In the genomic region with DNA sequence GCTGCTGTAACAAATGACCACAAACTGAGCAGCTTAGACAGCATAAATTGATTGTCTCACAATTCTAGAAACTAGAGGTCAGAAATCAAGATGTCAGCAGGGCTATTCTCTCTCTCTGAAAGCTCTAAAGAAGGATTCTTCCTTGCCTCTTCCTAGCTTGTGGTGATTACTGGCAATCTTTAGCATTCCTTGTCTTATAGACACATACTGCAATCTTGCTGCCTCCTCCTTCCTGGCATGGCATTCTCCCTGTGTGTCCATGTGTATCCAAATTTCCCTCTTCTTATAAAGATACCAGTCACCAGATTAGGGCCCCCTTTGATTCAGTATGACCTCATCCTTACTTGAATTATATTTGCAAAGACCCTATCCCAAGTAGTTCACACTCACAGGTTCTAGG, we compare ENCODE assay signal across 13 cellular contexts.
DNase-seq lines count a peak whose midpoint lies in the region; ATAC-seq and TF ChIP-seq lines count a peak whose summit lies in the region.
"Had no signal": no experiment of that assay in that cellular context is flagged by ENCODE, and none has a peak within 500 bp of the region (broad histone marks: within the 10 kb centered on the region; RNA-seq: fewer than 3 reads in every experiment).

No MANE protein-coding gene starts in this region.

- H3K27me3 Mint-ChIP-seq in T-helper 2 cell treated with Interferon-gamma antibody and Interleukin-4, amounts not matched to agents 5 μg/mL and 100 μg/mL, for 36 hours (ENCODE audit: low read depth) = no peaks in the 10 kb centered on the region

- peak overlapping the region; percentile 96 for H3K4me3 Mint-ChIP-seq in T-helper 2 cell treated with Interferon-gamma antibody and Interleukin-4, amounts not matched to agents 5 μg/mL and 100 μg/mL, for 36 hours

- no peaks in the 10 kb centered on the region for H4K20me1 ChIP-seq in MM.1S (ENCODE audit: insufficient read depth, low read length)

- H3K36me3 ChIP-seq in MM.1S (replicated peaks; ENCODE audit: insufficient read depth, low read length) (no peaks in the 10 kb centered on the region), neuron (ENCODE audit: insufficient read depth, low read length) (peaks cover 17% of the 10 kb centered on the region)

- peaks cover 9% of the 10 kb centered on the region for H3F3A ChIP-seq in MM.1S (ENCODE audit: insufficient read depth, low read length)

- H3K4me3 ChIP-seq in MM.1S (ENCODE audit: low read length) (no peak overlapping the region), neuron (ENCODE audit: low read length) (peak overlapping the region; percentile 90)

- peaks cover 26% of the 10 kb centered on the region for H3K4me1 Mint-ChIP-seq in T-helper 2 cell treated with Interferon-gamma antibody and Interleukin-4, amounts not matched to agents 5 μg/mL and 100 μg/mL, for 36 hours (ENCODE audit: low read depth)

- H3K9me3 ChIP-seq in MM.1S (replicated peaks; ENCODE audit: insufficient read depth, low read length) (no peaks in the 10 kb centered on the region), neuron (ENCODE audit: low read length) (no peaks in the 10 kb centered on the region)

- no peak for DNase-seq in T-helper 2 cell treated with Interferon-gamma antibody and Interleukin-4, amounts not matched to agents 5 μg/mL and 100 μg/mL, for 36 hours (ENCODE audit: low spot score)
- no peak for DNase-seq in T-helper 2 cell
- DNase-seq in MM.1S = no peak
- peak; percentile 31 for DNase-seq in dedifferentiated amniotic fluid mesenchymal stem cell (ENCODE audit: extremely low spot score)
- DNase-seq in NOMO-1 treated with DMSO at 0.1 percent for 48 hours (lab: John Stamatoyannopoulos, UW; ENCODE audit: unreplicated experiment) = no peak
- DNase-seq in NCI-H2029 treated with DMSO at 0.1 percent for 48 hours (lab: John Stamatoyannopoulos, UW) = no peak
- DNase-seq: activated CD8-positive, alpha-beta memory T cell treated with anti-CD3 and anti-CD28 coated beads, Interleukin-2, amount 50 U/mL, for 48 hours; hippocampal formation; NCI-H226; occipital lobe; stimulated activated CD4-positive, alpha-beta T cell treated with anti-CD3 and anti-CD28 coated beads, Interleukin-4, amount 100 ng/mL, for 24 hours had no signal

- no peak overlapping the region for H3K27ac Mint-ChIP-seq in T-helper 2 cell treated with Interferon-gamma antibody and Interleukin-4, amounts not matched to agents 5 μg/mL and 100 μg/mL, for 36 hours

- TF ChIP-seq CTCF in MM.1S (IDR thresholded peaks at IDR 0.05; ENCODE audit: low read length) = no peak

- H3K36me3 Mint-ChIP-seq in T-helper 2 cell treated with Interferon-gamma antibody and Interleukin-4, amounts not matched to agents 5 μg/mL and 100 μg/mL, for 36 hours (ENCODE audit: low read depth) = peaks cover 24% of the 10 kb centered on the region

- H2AFZ ChIP-seq in MM.1S (ENCODE audit: low read length) (no peak overlapping the region), neuron (ENCODE audit: low read depth, low read length) (no peak overlapping the region)

- peak overlapping the region; percentile 52; the same call in 1 of the 2 replicates for H3K4me2 ChIP-seq in MM.1S (ENCODE audit: low read depth, low read length)

- no peak overlapping the region for H3K27ac ChIP-seq in MM.1S (ENCODE audit: low read length)

- H3K4me1 ChIP-seq in MM.1S (ENCODE audit: low read length) (peaks cover 6% of the 10 kb centered on the region; the same call in 1 of the 2 replicates), neuron (ENCODE audit: insufficient read depth, low read length) (peaks cover 26% of the 10 kb centered on the region)

- H3K9me2 ChIP-seq in MM.1S (replicated peaks; ENCODE audit: insufficient read depth, low read length) = no peaks in the 10 kb centered on the region

- no peaks in the 10 kb centered on the region for H3K27me3 ChIP-seq in MM.1S (replicated peaks; ENCODE audit: insufficient read depth, low read length)
- H3K27me3 ChIP-seq in neuron (ENCODE audit: insufficient read depth, low read length) = no peaks in the 10 kb centered on the region

- no peaks in the 10 kb centered on the region for H3K9me3 Mint-ChIP-seq in T-helper 2 cell treated with Interferon-gamma antibody and Interleukin-4, amounts not matched to agents 5 μg/mL and 100 μg/mL, for 36 hours

- no peak for ATAC-seq in HG03442 (IDR thresholded peaks at IDR 0.05; ENCODE audit: unreplicated experiment)

- peaks cover 100% of the 10 kb centered on the region for H3K79me2 ChIP-seq in MM.1S (ENCODE audit: low read length)

- H3K9ac ChIP-seq in MM.1S (ENCODE audit: low read length) = no peak overlapping the region
